In genomic region chr20:64064145-64064698, GRCh38 we compare ENCODE assay signal across 8 cellular contexts. TPM values are rescaled to one million over a fixed set of nuclear protein-coding genes. Genes with fewer than 3 reads are reported as not detected.
DNase-seq lines count a peak whose midpoint lies in the region; ATAC-seq and TF ChIP-seq lines count a peak whose summit lies in the region.

No MANE protein-coding gene starts in this region.

- H3K4me1 ChIP-seq in sigmoid colon, result peaks cover 0 to 29% (median 25%) of the 10 kb centered on the region in 4 donors

- H3K27ac ChIP-seq in RWPE1 (peak overlapping the region; percentile 83), sigmoid colon (peak overlapping the region; percentile 77 to 91 (median 88))

- H3K27me3 ChIP-seq in sigmoid colon, result no peaks in the 10 kb centered on the region

- 60 to 69% methylated on average over 12 of the region's 12 CpGs for WGBS in sigmoid colon, 2 donors

- CTCF ChIA-PET in RWPE1 (lab: Yijun Ruan, JAX), result interaction anchor here (0.8 to 1.9 kb wide), 4 partner anchors 15 to 77 kb away, joined by 3 to 11 read pairs (median 4); partner anchors contain the start of gene RGS19

- POLR2A ChIA-PET in RWPE1 (lab: Yijun Ruan, JAX; ENCODE audit: low non-redundant PET), result interaction anchor here (0.6 kb wide), 1 partner anchor 414 kb away, joined by 7 read pairs; no protein-coding TSS in a partner anchor

- H3K4me3 ChIP-seq in GM12865 (ENCODE audit: low read depth, low read length) (0 out of 2 replicates have a peak overlapping the region, but pooled peaks have one; percentile 75), sigmoid colon (peak overlapping the region; percentile 72 to 95 (median 89))

- no peaks in the 10 kb centered on the region for H3K9me3 ChIP-seq in sigmoid colon

- TF ChIP-seq CTCF in GM12865 (IDR thresholded peaks at IDR 0.05; ENCODE audit: insufficient read depth, low read depth, low read length, missing control alignments) (no peak), RWPE1 (conservative IDR thresholded peaks at IDR 0.05; ENCODE audit: low read depth) (no peak), sigmoid colon (IDR thresholded peaks at IDR 0.05) (no peak)

- intact Hi-C loops in sigmoid colon (cut with DNase I) (no loop called here), left colon (cut with DNase I, micrococcal nuclease) (no loop called here)

- no peaks in the 10 kb centered on the region for H3K36me3 ChIP-seq in sigmoid colon

- DNase-seq in GM12865 (ENCODE audit: low read depth), result no peak
- DNase-seq in RWPE1 (ENCODE audit: low spot score), result peak; percentile 83
- peak; percentile 24 for DNase-seq in fibroblast of gingiva (ENCODE audit: low read depth)
- no peak for DNase-seq in sigmoid colon
- DNase-seq in C1 segment of cervical spinal cord (lab: John Stamatoyannopoulos, UW), result no peak
- no peak for DNase-seq in superior temporal gyrus (ENCODE audit: extremely low spot score)
- no peak for DNase-seq in GDM1 (lab: John Stamatoyannopoulos, UW)
- DNase-seq in left colon, result no peak

- TF ChIP-seq POLR2A in sigmoid colon (IDR thresholded peaks at IDR 0.05), result no peak

- TF ChIP-seq EP300 in sigmoid colon (IDR thresholded peaks at IDR 0.05), result no peak

- no peak for ATAC-seq in left colon

RNA-seq across cellular contexts. Expression of gene TCEA2, which starts 1.2 kb away (rescaled TPM):
- total RNA-seq in sigmoid colon (10 to 100 TPM; 41.7 to 50.5 (median 42.2) TPM), left colon (1 to 10 TPM; 7.9 to 9.9 TPM)
- 10 to 100 TPM in 2 of 3 donors, 1 to 10 TPM in 1; 2.1 to 14.0 (median 11.4) TPM for polyA plus RNA-seq in sigmoid colon

RNA-seq across cellular contexts. Expression of gene SOX18, which starts 14.8 kb away (rescaled TPM):
- total RNA-seq in sigmoid colon (1 to 10 TPM; 1.8 to 5.5 (median 3.8) TPM), left colon (1 to 10 TPM; 8.9 to 9.1 TPM)
- polyA plus RNA-seq in sigmoid colon, result 10 to 100 TPM in 1 of 3 donors, 1 to 10 TPM in 1, under 1 TPM in 1; 0.69 to 11.9 (median 3.0) TPM

RNA-seq across cellular contexts. Expression of gene RGS19, which starts 15.1 kb away (rescaled TPM):
- total RNA-seq in sigmoid colon (10 to 100 TPM in 2 of 4 donors, 1 to 10 TPM in 2; 7.5 to 12.3 (median 10.5) TPM), left colon (1 to 10 TPM; 3.4 to 5.9 TPM)
- 10 to 100 TPM; 11.1 to 22.0 (median 12.6) TPM for polyA plus RNA-seq in sigmoid colon

RNA-seq across cellular contexts. Expression of gene OPRL1, which starts 15.7 kb away (rescaled TPM):
- 1 to 10 TPM in 1 of 4 donors, under 1 TPM in 3; 0.71 to 2.2 (median 0.89) TPM for total RNA-seq in sigmoid colon
- polyA plus RNA-seq in sigmoid colon, result 1 to 10 TPM in 1 of 3 donors, under 1 TPM in 1, not detected in 1; under 0.01 to 1.0 TPM
- total RNA-seq in left colon, result under 1 TPM; 0.15 to 0.17 TPM

RNA-seq across cellular contexts. Expression of gene LKAAEAR1, which starts 20.0 kb away (rescaled TPM):
- total RNA-seq in sigmoid colon, result 1 to 10 TPM in 1 of 4 donors, not detected in 3; 1.5 TPM
- under 1 TPM in 1 of 3 donors, not detected in 2; 0.19 TPM for polyA plus RNA-seq in sigmoid colon
- not detected for total RNA-seq in left colon

Comparison
In these comparisons a context has a peak if more than half of its experiments do, and no peak if none do; other contexts are left out.
1. DNase-seq: peak in RWPE1 (single experiment) and fibroblast of gingiva (single experiment); none in GM12865 (single experiment), sigmoid colon (single experiment), C1 segment of cervical spinal cord (0 of 14), superior temporal gyrus (single experiment), GDM1 (single experiment) and left colon (0 of 2).